ENCODE assay signal across 27 cellular contexts in genomic region chr6:75445738-75446137, GRCh38. TPM values are rescaled to one million over a fixed set of nuclear protein-coding genes. Genes with fewer than 3 reads are reported as not detected.
DNase-seq lines count a peak whose midpoint lies in the region; ATAC-seq, FAIRE-seq and TF ChIP-seq lines count a peak whose summit lies in the region.
"Had no signal": no experiment of that assay in that cellular context is flagged by ENCODE, and none has a peak within 500 bp of the region (broad histone marks: within the 10 kb centered on the region; RNA-seq: fewer than 3 reads in every experiment).

No MANE protein-coding gene starts in this region.

- TF ChIP-seq EP300 in K562 (IDR thresholded peaks at IDR 0.05; ENCODE audit: low read length): no peak

- H3K36me3 Mint-ChIP-seq in CD8-positive, alpha-beta T cell: no peaks in the 10 kb centered on the region
- H3K36me3 Mint-ChIP-seq: CD14-positive monocyte had no signal

- H2AFZ ChIP-seq in K562 (ENCODE audit: low read depth, low read length): no peak overlapping the region
- H2AFZ ChIP-seq: GM23248 had no signal

- H3K9me3 ChIP-seq in cardiac muscle cell (ENCODE audit: low read depth) (no peaks in the 10 kb centered on the region), K562 (replicated peaks; ENCODE audit: control insufficient read depth, insufficient read depth, low read depth, low read length) (no peaks in the 10 kb centered on the region), muscle layer of colon (ENCODE audit: low read length) (no peaks in the 10 kb centered on the region), gastrocnemius medialis (no peaks in the 10 kb centered on the region), psoas muscle (no peaks in the 10 kb centered on the region)
- no peaks in the 10 kb centered on the region for H3K9me3 ChIP-seq in CD8-positive, alpha-beta T cell (ENCODE audit: low read length)
- H3K9me3 ChIP-seq: BE2C had no signal

- intact Hi-C loops in cardiac septum (cut with DNase I): no loop called here
- intact Hi-C loops in K562 (cut with micrococcal nuclease): no loop called here
- intact Hi-C loops in gastrocnemius medialis (cut with DNase I; ENCODE audit: low total_unique reads): no loop called here
- intact Hi-C loops in psoas muscle (cut with DNase I): loop anchor here in 1 of 2 donors (5.0 kb wide), 1 partner anchor 37 kb away; no protein-coding TSS in a partner anchor
- intact Hi-C loops in CD8-positive, alpha-beta T cell (cut with DNase I, micrococcal nuclease): no loop called here

- DNase-seq in cardiac muscle cell (ENCODE audit: low read depth in 1 of 2, low spot score in 1 of 2): no peak
- DNase-seq in cardiac septum (ENCODE audit: low spot score): no peak
- no peak for DNase-seq in K562 (ENCODE audit: extremely low read depth in 1 of 4, low spot score in 3 of 4)
- DNase-seq in gastrocnemius medialis: no peak
- no peak for DNase-seq in psoas muscle
- DNase-seq in CD8-positive, alpha-beta T cell: no peak
- DNase-seq: ACHN; AML-193; BE2C; Calu3; CD4-positive, alpha-beta T cell; COR-L47; DMS53; DMS79 treated with DMSO at 0.1 percent for 48 hours; GF-D8; GM23248; H9 had no signal

- CTCF ChIA-PET in K562 (lab: Yijun Ruan, JAX; ENCODE audit: low intra/inter-chr PET ratio): no interaction called here
- CTCF ChIA-PET in CD8-positive, alpha-beta T cell (lab: Charles Lee): no interaction called here

- no TSS peak for BruUV-seq in K562 (replicated peaks; lab: Mats Ljungman, UMichigan)

- H3K79me2 ChIP-seq in K562 (ENCODE audit: control insufficient read depth, insufficient read depth, low read length): no peaks in the 10 kb centered on the region

- H3K4me1 Mint-ChIP-seq in CD8-positive, alpha-beta T cell (ENCODE audit: low read depth): no peaks in the 10 kb centered on the region
- H3K4me1 Mint-ChIP-seq: CD14-positive monocyte, H9 had no signal

- POLR2A ChIA-PET in K562 (lab: Yijun Ruan, JAX): interaction anchor here (0.5 to 2.0 kb wide), 3 partner anchors 12 to 42 kb away, joined by 3 to 7 read pairs (median 3); no protein-coding TSS in a partner anchor
- POLR2A ChIA-PET in CD8-positive, alpha-beta T cell (lab: Charles Lee): no interaction called here

- no peaks in the 10 kb centered on the region for H4K20me1 ChIP-seq in K562 (replicated peaks; ENCODE audit: control insufficient read depth, insufficient read depth, low read length)
- H4K20me1 ChIP-seq: BLaER1 treated with 17β-estradiol and CSF1 and Interleukin-3, amounts not matched to agents 10 nM and 100 nM had no signal

- H3K4me2 ChIP-seq in K562 (ENCODE audit: insufficient read depth, low read length): no peak overlapping the region
- H3K4me2 ChIP-seq: BLaER1 treated with 17β-estradiol and CSF1 and Interleukin-3, amounts not matched to agents 10 nM and 100 nM had no signal

- H3K27me3 ChIP-seq in cardiac muscle cell: no peaks in the 10 kb centered on the region
- H3K27me3 ChIP-seq in K562 (ENCODE audit: control insufficient read depth in 2 of 2, insufficient read depth in 2 of 2, low read length in 2 of 2): no peaks in the 10 kb centered on the region
- no peaks in the 10 kb centered on the region for H3K27me3 ChIP-seq in muscle layer of colon (ENCODE audit: control insufficient read depth in 1 of 2, insufficient read depth in 2 of 2, low read length in 2 of 2)
- no peaks in the 10 kb centered on the region for H3K27me3 ChIP-seq in gastrocnemius medialis
- H3K27me3 ChIP-seq in psoas muscle (ENCODE audit: insufficient read depth in 3 of 3, low read length in 2 of 3): no peaks in the 10 kb centered on the region
- H3K27me3 ChIP-seq in CD8-positive, alpha-beta T cell (ENCODE audit: insufficient read depth, low read length): no peaks in the 10 kb centered on the region
- H3K27me3 ChIP-seq: BLaER1 treated with 17β-estradiol and CSF1 and Interleukin-3, amounts not matched to agents 10 nM and 100 nM had no signal

- TF ChIP-seq POLR2A in K562 (conservative IDR thresholded peaks at IDR 0.05) (no peak), gastrocnemius medialis (IDR thresholded peaks at IDR 0.05) (no peak)

- no peak for ATAC-seq in K562
- no peak for ATAC-seq in gastrocnemius medialis
- no peak for ATAC-seq in psoas muscle
- no peak for ATAC-seq in HG02840 (IDR thresholded peaks at IDR 0.05; ENCODE audit: low FRiP score, unreplicated experiment)
- no peak for ATAC-seq in CD8-positive, alpha-beta T cell
- ATAC-seq: HCT116 had no signal

- H3K4me1 ChIP-seq in cardiac muscle cell (ENCODE audit: low read depth): peaks cover 8% of the 10 kb centered on the region
- no peaks in the 10 kb centered on the region for H3K4me1 ChIP-seq in K562 (replicated peaks in 1 of 2; ENCODE audit: control insufficient read depth in 2 of 2, insufficient read depth in 2 of 2, low read length in 2 of 2)
- H3K4me1 ChIP-seq in muscle layer of colon (ENCODE audit: insufficient read depth, low read length): peaks cover 18% of the 10 kb centered on the region
- H3K4me1 ChIP-seq in gastrocnemius medialis: peaks cover 14 to 32% of the 10 kb centered on the region in 2 donors
- peaks cover 9% of the 10 kb centered on the region for H3K4me1 ChIP-seq in psoas muscle
- H3K4me1 ChIP-seq in CD8-positive, alpha-beta T cell (ENCODE audit: insufficient read depth, low read length): no peaks in the 10 kb centered on the region
- H3K4me1 ChIP-seq: BE2C had no signal

- peak overlapping the region; percentile 24 for H3K27ac ChIP-seq in cardiac muscle cell
- no peak overlapping the region for H3K27ac ChIP-seq in K562 (ENCODE audit: extremely low read depth, low read depth, low read length)
- H3K27ac ChIP-seq in muscle layer of colon (ENCODE audit: low read depth, low read length): peak overlapping the region; percentile 34
- H3K27ac ChIP-seq in gastrocnemius medialis: peak overlapping the region in 3 of 4 donors; percentile 16 to 70 (median 30)
- no peak overlapping the region for H3K27ac ChIP-seq in psoas muscle
- no peak overlapping the region for H3K27ac ChIP-seq in CD8-positive, alpha-beta T cell (ENCODE audit: low read depth, low read length)
- H3K27ac ChIP-seq: 22Rv1; BLaER1 treated with 17β-estradiol and CSF1 and Interleukin-3, amounts not matched to agents 10 nM and 100 nM; GM23248 had no signal

- no peaks in the 10 kb centered on the region for H3K9me3 Mint-ChIP-seq in CD8-positive, alpha-beta T cell
- H3K9me3 Mint-ChIP-seq: CD4-positive, alpha-beta T cell had no signal

- H3K4me3 Mint-ChIP-seq in CD8-positive, alpha-beta T cell: no peak overlapping the region
- H3K4me3 Mint-ChIP-seq: CD4-positive, alpha-beta T cell; H9 had no signal

- H3K4me3 ChIP-seq in cardiac muscle cell (no peak overlapping the region), K562 (no peak overlapping the region), muscle layer of colon (ENCODE audit: low read depth in 1 of 2, low read length in 2 of 2) (no peak overlapping the region), gastrocnemius medialis (no peak overlapping the region), psoas muscle (no peak overlapping the region)
- no peak overlapping the region for H3K4me3 ChIP-seq in CD8-positive, alpha-beta T cell (ENCODE audit: low read depth, low read length)
- H3K4me3 ChIP-seq: BLaER1 treated with 17β-estradiol and CSF1 and Interleukin-3, amounts not matched to agents 10 nM and 100 nM; GM23248 had no signal

- H3K9me1 ChIP-seq in K562 (ENCODE audit: control insufficient read depth, insufficient read depth, low read length): no peaks in the 10 kb centered on the region

- TF ChIP-seq CTCF in cardiac muscle cell (IDR thresholded peaks at IDR 0.05; ENCODE audit: low read depth, low read length): no peak
- TF ChIP-seq CTCF in K562 (IDR thresholded peaks at IDR 0.05 in 2 of 3, conservative IDR thresholded peaks at IDR 0.05 in 1 of 3; ENCODE audit: insufficient read depth in 2 of 3, low read depth in 1 of 3, low read length in 3 of 3): no peak
- TF ChIP-seq CTCF in gastrocnemius medialis (IDR thresholded peaks at IDR 0.05 in 4 of 5, conservative IDR thresholded peaks at IDR 0.05 in 1 of 5): no peak
- no peak for TF ChIP-seq CTCF in psoas muscle (IDR thresholded peaks at IDR 0.05)
- TF ChIP-seq CTCF in CD8-positive, alpha-beta T cell (IDR thresholded peaks at IDR 0.05): no peak

- H3K9ac ChIP-seq in K562 (ENCODE audit: insufficient read depth in 1 of 2, low read depth in 2 of 2, low read length in 2 of 2): no peak overlapping the region
- H3K9ac ChIP-seq in muscle layer of colon (ENCODE audit: low read length): no peak overlapping the region
- H3K9ac ChIP-seq: BLaER1 treated with 17β-estradiol and CSF1 and Interleukin-3, amounts not matched to agents 10 nM and 100 nM; GM23248 had no signal

- FAIRE-seq in K562 (lab: Jason Lieb, UNC): no peak
- FAIRE-seq: A204.1, GM12891, GM18507 had no signal

- peaks cover 7% of the 10 kb centered on the region for H3K27me3 Mint-ChIP-seq in CD8-positive, alpha-beta T cell (ENCODE audit: low read depth)

- TF ChIP-seq RAD21 in K562 (CRISPR knock-in tag; conservative IDR thresholded peaks at IDR 0.05 in 1 of 2, IDR thresholded peaks at IDR 0.05 in 1 of 2): no peak

- H3K36me3 ChIP-seq in cardiac muscle cell (peaks cover 6% of the 10 kb centered on the region), K562 (ENCODE audit: control insufficient read depth, insufficient read depth, low read length) (no peaks in the 10 kb centered on the region), muscle layer of colon (ENCODE audit: insufficient read depth, low read length) (no peaks in the 10 kb centered on the region), gastrocnemius medialis (no peaks in the 10 kb centered on the region), psoas muscle (ENCODE audit: insufficient read depth in 1 of 2, low read depth in 1 of 2) (no peaks in the 10 kb centered on the region)
- H3K36me3 ChIP-seq in CD8-positive, alpha-beta T cell (ENCODE audit: insufficient read depth, low read length): no peaks in the 10 kb centered on the region
- H3K36me3 ChIP-seq: BE2C; BLaER1 treated with 17β-estradiol and CSF1 and Interleukin-3, amounts not matched to agents 10 nM and 100 nM had no signal

- no peak overlapping the region for H3K27ac Mint-ChIP-seq in CD8-positive, alpha-beta T cell
- H3K27ac Mint-ChIP-seq: CD14-positive monocyte; CD4-positive, alpha-beta T cell; H9 had no signal

- in situ Hi-C loops in K562 (cut with MboI) (no loop called here), gastrocnemius medialis (cut with MboI; ENCODE audit: low sequenced_read_pairs in 4 of 4) (no loop called here)

RNA-seq across cellular contexts. Expression of gene FILIP1, which starts 47.9 kb away (rescaled TPM):
- total RNA-seq in cardiac muscle cell (56.8 and 107 TPM in 2 replicates), cardiac septum (183 TPM), K562 (2014; rRNA removed) (0.04 TPM in 1 of 2 replicates, not detected in the other), K562 (2014; rRNA removed; fragmentation: Illumina TruSeq; extraction: Trizol) (0.25 and 0.26 TPM in 2 replicates), K562 (2015; rRNA removed; fragmentation: Illumina TruSeq; extraction: Trizol) (0.11 and 0.14 TPM in 2 replicates), K562 (2021) (0.04 and 0.09 TPM in 2 replicates), gastrocnemius medialis (100 to 1,000 TPM in 2 of 4 donors, 10 to 100 TPM in 2; 57.5 to 123 (median 93.8) TPM), psoas muscle (100 to 1,000 TPM in 1 of 4 donors, 10 to 100 TPM in 3; 71.5 to 129 (median 87.1) TPM)
- polyA plus RNA-seq in cardiac muscle cell (64.8 and 84.7 TPM in 2 replicates), K562 (2011; rRNA removed) (0.03 TPM in 1 of 2 replicates, not detected in the other), K562 (2014; fragmentation: Illumina TruSeq; extraction: Trizol) (0.15 and 0.21 TPM in 2 replicates), K562 (2014; fragmentation: Nextera tagmentation; extraction: Ambion mirVana) (under 1 TPM; 0.07 to 0.11 TPM), K562 (2014; rRNA removed) (0.03 and 0.04 TPM in 2 replicates), psoas muscle (10 to 100 TPM in 2 of 3 donors, 1 to 10 TPM in 1; 2.8 to 32.4 (median 20.1) TPM)
- total RNA-seq in K562 (2011; cell fraction: chromatin; rRNA removed; ENCODE audit: low replicate concordance): not detected in 2 replicates
- total RNA-seq in K562 (2011; cell fraction: nucleolus; rRNA removed): not detected in 2 replicates
- not detected in 2 replicates for total RNA-seq in K562 (2011; cell fraction: nucleoplasm; rRNA removed)
- polyA plus RNA-seq in K562 (2011; cell fraction: cytosol; rRNA removed): 0.03 TPM in 1 of 2 replicates, not detected in the other
- polyA plus RNA-seq in K562 (2011; cell fraction: nucleus; rRNA removed): not detected in 2 replicates
- 0.16 and 0.19 TPM in 2 replicates for polyA plus RNA-seq in K562 (2012)
- 0.14 TPM in 1 of 2 replicates, not detected in the other for polyA minus RNA-seq in K562 (2011; rRNA and poly(A)+ RNA removed)
- not detected in 2 replicates for polyA minus RNA-seq in K562 (2011; cell fraction: cytosol; rRNA and poly(A)+ RNA removed)
- not detected in 2 replicates for polyA minus RNA-seq in K562 (2011; cell fraction: nucleus; rRNA and poly(A)+ RNA removed)
- total RNA-seq in CD8-positive, alpha-beta T cell: under 1 TPM in 1 of 2 experiments, not detected in 1; 0.06 TPM
- total RNA-seq: Calu3, G401 had no signal
- polyA plus RNA-seq: CD14-positive monocyte, GM23248 had no signal

Comparison
In these comparisons a context has a peak if more than half of its experiments do, and no peak if none do; other contexts are left out.
1. H3K27ac ChIP-seq: peak in cardiac muscle cell (single experiment), muscle layer of colon (single experiment) and gastrocnemius medialis (3 of 4); none in K562 (single experiment), psoas muscle (single experiment) and CD8-positive, alpha-beta T cell (single experiment).
2. RNA of gene FILIP1, which starts 47.9 kb away (total RNA-seq): 183 TPM in cardiac septum (single experiment), 57.5 to 123 TPM in gastrocnemius medialis, 56.8 to 107 TPM in cardiac muscle cell and 71.5 to 129 TPM in psoas muscle; 0.04 to 0.26 TPM in K562 and 0.06 TPM in CD8-positive, alpha-beta T cell; every median in the first group is over 10 times any median in the second.